ENCODE assay signal across 8 cellular contexts in genomic region chr1:8211620-8212442, GRCh38.
DNase-seq lines count a peak whose midpoint lies in the region; ATAC-seq, FAIRE-seq and TF ChIP-seq lines count a peak whose summit lies in the region.

No MANE protein-coding gene starts in this region.

- dilution Hi-C loops in keratinocyte (cut with MboI; ENCODE audit: extremely low pct_ligation_motif_present, low sequenced_read_pairs) = no loop called here

- peak; percentile 82 for ATAC-seq in aorta (ENCODE audit: low FRiP score)

- H3K36me3 ChIP-seq in keratinocyte (ENCODE audit: control insufficient read depth in 2 of 2, extremely low read depth in 1 of 2, insufficient read depth in 2 of 2, low read length in 2 of 2) = no peaks in the 10 kb centered on the region
- H3K36me3 ChIP-seq in aorta (ENCODE audit: control insufficient read depth in 1 of 2, insufficient read depth in 2 of 2, low read length in 1 of 2) = no peaks in the 10 kb centered on the region
- no peaks in the 10 kb centered on the region for H3K36me3 ChIP-seq in prostate gland

- H3K4me2 ChIP-seq in keratinocyte (ENCODE audit: control insufficient read depth, extremely low read depth, insufficient read depth, low read depth, low read length) = peak overlapping the region; percentile 58

- H3K9me1 ChIP-seq in keratinocyte (ENCODE audit: control insufficient read depth, extremely low read depth, insufficient read depth, low read length) = no peaks in the 10 kb centered on the region

- H3K27me3 ChIP-seq in keratinocyte (ENCODE audit: control insufficient read depth, extremely low read depth, insufficient read depth, low read length) (no peaks in the 10 kb centered on the region), aorta (ENCODE audit: control insufficient read depth in 1 of 2, insufficient read depth in 2 of 2, low read length in 1 of 2) (no peaks in the 10 kb centered on the region), prostate gland (replicated peaks; ENCODE audit: insufficient read depth) (no peaks in the 10 kb centered on the region)

- H3K4me3 Mint-ChIP-seq in activated naive CD8-positive, alpha-beta T cell treated with anti-CD3 and anti-CD28 coated beads for 36 hours = peak overlapping the region; percentile 15

- H2AFZ ChIP-seq in keratinocyte (ENCODE audit: control insufficient read depth, low read length) = no peak overlapping the region

- FAIRE-seq in keratinocyte (lab: Jason Lieb, UNC) = peak; percentile 99

- peaks cover 13% of the 10 kb centered on the region for H3K4me1 Mint-ChIP-seq in activated naive CD8-positive, alpha-beta T cell treated with anti-CD3 and anti-CD28 coated beads for 36 hours

- no peaks in the 10 kb centered on the region for H3K9me3 Mint-ChIP-seq in activated naive CD8-positive, alpha-beta T cell treated with anti-CD3 and anti-CD28 coated beads for 36 hours

- peak overlapping the region; percentile 73 for H3K27ac Mint-ChIP-seq in activated naive CD8-positive, alpha-beta T cell treated with anti-CD3 and anti-CD28 coated beads for 36 hours

- H3K79me2 ChIP-seq in keratinocyte (ENCODE audit: control insufficient read depth, insufficient read depth, low read length) = no peaks in the 10 kb centered on the region

- H3K9ac ChIP-seq in keratinocyte (ENCODE audit: control insufficient read depth, extremely low read depth, insufficient read depth, low read length) = peak overlapping the region; percentile 74

- 38 to 40% methylated on average over 32 of the region's 32 CpGs for WGBS in aorta, 2 donors
- WGBS in prostate gland = 66% methylated on average over 32 of the region's 32 CpGs

- H3K9me3 ChIP-seq in keratinocyte (ENCODE audit: control insufficient read depth, low read depth, low read length) = no peaks in the 10 kb centered on the region
- no peaks in the 10 kb centered on the region for H3K9me3 ChIP-seq in aorta (ENCODE audit: control insufficient read depth, low read length)
- H3K9me3 ChIP-seq in prostate gland = no peaks in the 10 kb centered on the region

- no peak overlapping the region for H3K4me3 ChIP-seq in keratinocyte (ENCODE audit: control insufficient read depth in 2 of 3, extremely low read depth in 1 of 3, insufficient read depth in 2 of 3, low read depth in 1 of 3, low read length in 3 of 3)
- H3K4me3 ChIP-seq in aorta (ENCODE audit: low read length in 2 of 2) = no peak overlapping the region
- no peak overlapping the region for H3K4me3 ChIP-seq in prostate gland

- H3K27ac ChIP-seq in keratinocyte (ENCODE audit: control insufficient read depth, insufficient read depth, low read length) (peak overlapping the region; percentile 84), aorta (ENCODE audit: low read depth in 1 of 2, low read length in 2 of 2) (peak overlapping the region; percentile 25 to 43), prostate gland (no peak overlapping the region)

- no peak for TF ChIP-seq POLR2A in prostate gland (IDR thresholded peaks at IDR 0.05)

- no peaks in the 10 kb centered on the region for H4K20me1 ChIP-seq in keratinocyte (ENCODE audit: control insufficient read depth, extremely low read depth, insufficient read depth, low read length)

- H3K36me3 Mint-ChIP-seq in activated naive CD8-positive, alpha-beta T cell treated with anti-CD3 and anti-CD28 coated beads for 36 hours = no peaks in the 10 kb centered on the region

- peaks cover 59% of the 10 kb centered on the region for H3K27me3 Mint-ChIP-seq in activated naive CD8-positive, alpha-beta T cell treated with anti-CD3 and anti-CD28 coated beads for 36 hours

- no peak for TF ChIP-seq CTCF in keratinocyte (optimal IDR thresholded peaks at IDR 0.05 in 1 of 3, IDR thresholded peaks at IDR 0.05 in 1 of 3, conservative IDR thresholded peaks at IDR 0.05 in 1 of 3; ENCODE audit: extremely low read depth in 1 of 3, insufficient read depth in 2 of 3, low read length in 3 of 3)
- TF ChIP-seq CTCF in prostate gland (IDR thresholded peaks at IDR 0.05) = no peak

- DNase-seq in A172 (ENCODE audit: low spot score) (peak; percentile 91), HPDE6-E6E7 (ENCODE audit: extremely low spot score) (peak; percentile 90), keratinocyte (ENCODE audit: low read depth, low spot score) (peak; percentile 94), aorta (peak; percentile 82 to 87), NCI-H446 treated with DMSO at 0.1 percent for 48 hours (lab: John Stamatoyannopoulos, UW) (no peak), nucleus accumbens (lab: John Stamatoyannopoulos, UW) (no peak), prostate gland (ENCODE audit: low spot score) (no peak)
- no peak for DNase-seq in activated naive CD8-positive, alpha-beta T cell treated with anti-CD3 and anti-CD28 coated beads for 36 hours

- intact Hi-C loops in aorta (cut with DNase I) = no loop called here
- intact Hi-C loops in prostate gland (cut with DNase I) = no loop called here

- H3K4me1 ChIP-seq in keratinocyte (ENCODE audit: control insufficient read depth, extremely low read depth, insufficient read depth, low read length) (peaks cover 25% of the 10 kb centered on the region), aorta (ENCODE audit: control insufficient read depth in 1 of 2, insufficient read depth in 2 of 2, low read length in 2 of 2) (no peaks in the 10 kb centered on the region), prostate gland (replicated peaks) (no peaks in the 10 kb centered on the region)

Comparison
In these comparisons a context has a peak if more than half of its experiments do, and no peak if none do; other contexts are left out.
1. DNase-seq: peak in A172 (single experiment), HPDE6-E6E7 (single experiment), keratinocyte (single experiment) and aorta (2 of 2); none in activated naive CD8-positive, alpha-beta T cell treated with anti-CD3 and anti-CD28 coated beads for 36 hours (single experiment), NCI-H446 treated with DMSO at 0.1 percent for 48 hours (single experiment), nucleus accumbens (0 of 56) and prostate gland (single experiment).
2. H3K27ac ChIP-seq: peak in keratinocyte (single experiment) and aorta (2 of 2); none in prostate gland (0 of 2).